In the genomic region with DNA sequence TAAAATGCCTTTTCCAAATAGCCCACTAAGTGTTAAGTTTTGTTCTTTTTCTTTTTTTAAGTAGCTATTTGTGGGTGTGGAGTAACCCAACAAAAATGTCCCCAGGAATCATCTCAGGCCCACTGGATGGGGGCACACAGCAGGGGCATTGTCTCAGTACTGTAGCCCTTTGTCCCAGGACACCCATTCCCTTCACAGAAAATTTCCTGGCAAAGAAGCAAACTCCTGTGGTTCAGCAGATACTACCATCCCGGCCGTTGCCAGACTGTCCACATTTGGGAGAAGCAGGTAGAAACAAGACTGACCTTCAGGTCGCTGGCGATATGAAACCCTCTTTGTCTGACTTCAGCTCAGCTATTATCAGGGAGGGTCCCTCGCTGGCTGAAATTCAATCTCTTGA, we compare ENCODE assay signal across 1 cellular context.
TF ChIP-seq lines count a peak whose summit lies in the region.

No MANE protein-coding gene starts in this region.

TF ChIP-seq in HepG2, 621 proteins besides CTCF, POLR2A, EP300 and RAD21:
- TF ChIP-seq, protein P1, sequence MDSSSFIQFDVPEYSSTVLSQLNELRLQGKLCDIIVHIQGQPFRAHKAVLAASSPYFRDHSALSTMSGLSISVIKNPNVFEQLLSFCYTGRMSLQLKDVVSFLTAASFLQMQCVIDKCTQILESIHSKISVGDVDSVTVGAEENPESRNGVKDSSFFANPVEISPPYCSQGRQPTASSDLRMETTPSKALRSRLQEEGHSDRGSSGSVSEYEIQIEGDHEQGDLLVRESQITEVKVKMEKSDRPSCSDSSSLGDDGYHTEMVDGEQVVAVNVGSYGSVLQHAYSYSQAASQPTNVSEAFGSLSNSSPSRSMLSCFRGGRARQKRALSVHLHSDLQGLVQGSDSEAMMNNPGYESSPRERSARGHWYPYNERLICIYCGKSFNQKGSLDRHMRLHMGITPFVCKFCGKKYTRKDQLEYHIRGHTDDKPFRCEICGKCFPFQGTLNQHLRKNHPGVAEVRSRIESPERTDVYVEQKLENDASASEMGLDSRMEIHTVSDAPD (CRISPR knock-in tag; IDR thresholded peaks at IDR 0.05), result 0 out of 2 replicates have a peak, but pooled peaks have one; percentile 36
- TF ChIP-seq SOX5 (CRISPR knock-in tag; IDR thresholded peaks at IDR 0.05; ENCODE audit: borderline replicate concordance) (peak; percentile 30; the same call in 1 of the 2 replicates), BRCA1 (CRISPR knock-in tag; IDR thresholded peaks at IDR 0.05) (no peak), SOX13 (IDR thresholded peaks at IDR 0.05) (no peak), SOX13 (CRISPR knock-in tag; conservative IDR thresholded peaks at IDR 0.05 in 1 of 2, IDR thresholded peaks at IDR 0.05 in 1 of 2) (peak in 1 of 2 experiments; percentile 62; a peak in 2 of 4 replicates)
- TF ChIP-seq, protein P2, sequence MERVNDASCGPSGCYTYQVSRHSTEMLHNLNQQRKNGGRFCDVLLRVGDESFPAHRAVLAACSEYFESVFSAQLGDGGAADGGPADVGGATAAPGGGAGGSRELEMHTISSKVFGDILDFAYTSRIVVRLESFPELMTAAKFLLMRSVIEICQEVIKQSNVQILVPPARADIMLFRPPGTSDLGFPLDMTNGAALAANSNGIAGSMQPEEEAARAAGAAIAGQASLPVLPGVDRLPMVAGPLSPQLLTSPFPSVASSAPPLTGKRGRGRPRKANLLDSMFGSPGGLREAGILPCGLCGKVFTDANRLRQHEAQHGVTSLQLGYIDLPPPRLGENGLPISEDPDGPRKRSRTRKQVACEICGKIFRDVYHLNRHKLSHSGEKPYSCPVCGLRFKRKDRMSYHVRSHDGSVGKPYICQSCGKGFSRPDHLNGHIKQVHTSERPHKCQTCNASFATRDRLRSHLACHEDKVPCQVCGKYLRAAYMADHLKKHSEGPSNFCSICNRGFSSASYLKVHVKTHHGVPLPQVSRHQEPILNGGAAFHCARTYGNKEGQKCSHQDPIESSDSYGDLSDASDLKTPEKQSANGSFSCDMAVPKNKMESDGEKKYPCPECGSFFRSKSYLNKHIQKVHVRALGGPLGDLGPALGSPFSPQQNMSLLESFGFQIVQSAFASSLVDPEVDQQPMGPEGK (CRISPR knock-in tag; IDR thresholded peaks at IDR 0.05), result peak; percentile 10; the same call in 1 of the 2 replicates
